In genomic region chr14:21069388-21070082, GRCh38 we compare ENCODE assay signal across 1 cellular context.
A peak's percentile ranks its signal among the peaks of the same experiment; 100 is the strongest.
TF ChIP-seq lines count a peak whose summit lies in the region.

No MANE protein-coding gene starts in this region.

TF ChIP-seq in HepG2, 621 proteins besides CTCF, POLR2A, EP300 and RAD21 (continued from another document and continues in another):
- 0 out of 2 replicates have a peak, but pooled peaks have one; percentile 54 for TF ChIP-seq CSRNP2 (CRISPR knock-in tag; conservative IDR thresholded peaks at IDR 0.05; ENCODE audit: low read depth)
- no peak for TF ChIP-seq ZNF773 (CRISPR knock-in tag; IDR thresholded peaks at IDR 0.05; ENCODE audit: borderline replicate concordance)
- TF ChIP-seq ZNF451 (CRISPR knock-in tag; IDR thresholded peaks at IDR 0.05), result no peak
- no peak for TF ChIP-seq ZBTB42 (CRISPR knock-in tag; IDR thresholded peaks at IDR 0.05)
- 0 out of 2 replicates have a peak, but pooled peaks have one; percentile 21 for TF ChIP-seq ZNF33B (CRISPR knock-in tag; IDR thresholded peaks at IDR 0.05)
- no peak for TF ChIP-seq ZNF496 (CRISPR knock-in tag; IDR thresholded peaks at IDR 0.05; ENCODE audit: insufficient replicate concordance)
- no peak for TF ChIP-seq SMARCC2 (IDR thresholded peaks at IDR 0.05)
- 0 out of 2 replicates have a peak, but pooled peaks have one; percentile 44 for TF ChIP-seq ZFP82 (CRISPR knock-in tag; IDR thresholded peaks at IDR 0.05; ENCODE audit: borderline replicate concordance)
- no peak for TF ChIP-seq TAF15 (IDR thresholded peaks at IDR 0.05; ENCODE audit: low read depth, low read length, poor library complexity, severe bottlenecking)
- peak; percentile 38 for TF ChIP-seq SRSF1 (optimal IDR thresholded peaks at IDR 0.05; ENCODE audit: low read depth, low read length)
- no peak for TF ChIP-seq GLI4 (CRISPR knock-in tag; IDR thresholded peaks at IDR 0.05; ENCODE audit: borderline replicate concordance)
- 0 out of 2 replicates have a peak, but pooled peaks have one; percentile 16 for TF ChIP-seq NFYB (CRISPR knock-in tag; IDR thresholded peaks at IDR 0.05)
- TF ChIP-seq NFYC (CRISPR knock-in tag; IDR thresholded peaks at IDR 0.05), result no peak
- TF ChIP-seq FOXP4 (CRISPR knock-in tag; IDR thresholded peaks at IDR 0.05), result 0 out of 2 replicates have a peak, but pooled peaks have one; percentile 32
- no peak for TF ChIP-seq ARNT (IDR thresholded peaks at IDR 0.05)
- no peak for TF ChIP-seq MIER3 (CRISPR knock-in tag; IDR thresholded peaks at IDR 0.05; ENCODE audit: borderline replicate concordance)
- TF ChIP-seq STAT6 (CRISPR knock-in tag; IDR thresholded peaks at IDR 0.05; ENCODE audit: borderline replicate concordance), result 0 out of 2 replicates have a peak, but pooled peaks have one; percentile 48
- TF ChIP-seq EED (CRISPR knock-in tag; IDR thresholded peaks at IDR 0.05), result 0 out of 2 replicates have a peak, but pooled peaks have one; percentile 28
- TF ChIP-seq SP4 (CRISPR knock-in tag; IDR thresholded peaks at IDR 0.05), result peak; percentile 39; the same call in 1 of the 2 replicates
- TF ChIP-seq E2F5 (CRISPR knock-in tag; conservative IDR thresholded peaks at IDR 0.05), result peak; percentile 91
- TF ChIP-seq HINFP (CRISPR knock-in tag; IDR thresholded peaks at IDR 0.05; ENCODE audit: low read depth), result peak; percentile 79; the same call in 1 of the 2 replicates
- peak; percentile 68; the same call in 1 of the 2 replicates for TF ChIP-seq ZSCAN22 (CRISPR knock-in tag; IDR thresholded peaks at IDR 0.05)
- no peak for TF ChIP-seq GATAD1 (CRISPR knock-in tag; IDR thresholded peaks at IDR 0.05)
- TF ChIP-seq ZNF367 (CRISPR knock-in tag; IDR thresholded peaks at IDR 0.05; ENCODE audit: borderline replicate concordance), result no peak
- TF ChIP-seq ZBTB10 (CRISPR knock-in tag; IDR thresholded peaks at IDR 0.05; ENCODE audit: borderline replicate concordance), result no peak
- no peak; the same call in 1 of the 2 replicates for TF ChIP-seq SMAD9 (CRISPR knock-in tag; IDR thresholded peaks at IDR 0.05)
- 0 out of 2 replicates have a peak, but pooled peaks have one; percentile 7 for TF ChIP-seq ZNF546 (CRISPR knock-in tag; conservative IDR thresholded peaks at IDR 0.05)
- TF ChIP-seq ZFP41 (CRISPR knock-in tag; IDR thresholded peaks at IDR 0.05; ENCODE audit: borderline replicate concordance), result peak; percentile 80; the same call in 1 of the 2 replicates
- no peak; the same call in 1 of the 2 replicates for TF ChIP-seq MAX (IDR thresholded peaks at IDR 0.05)
- TF ChIP-seq POGK (CRISPR knock-in tag; conservative IDR thresholded peaks at IDR 0.05), result no peak
- TF ChIP-seq RARA (CRISPR knock-in tag; IDR thresholded peaks at IDR 0.05), result peak; percentile 84
- peak; percentile 35; the same call in 1 of the 2 replicates for TF ChIP-seq MYPOP (CRISPR knock-in tag; IDR thresholded peaks at IDR 0.05)
- no peak for TF ChIP-seq PRPF4 (IDR thresholded peaks at IDR 0.05; ENCODE audit: low read depth, low read length, poor library complexity, severe bottlenecking)
- peak; percentile 76; the same call in 1 of the 2 replicates for TF ChIP-seq ZNF317 (CRISPR knock-in tag; IDR thresholded peaks at IDR 0.05)
- TF ChIP-seq ZNF792 (CRISPR knock-in tag; IDR thresholded peaks at IDR 0.05), result 0 out of 2 replicates have a peak, but pooled peaks have one; percentile 18
- TF ChIP-seq AHR (CRISPR knock-in tag; IDR thresholded peaks at IDR 0.05), result no peak
- TF ChIP-seq ZUFSP (CRISPR knock-in tag; IDR thresholded peaks at IDR 0.05; ENCODE audit: borderline replicate concordance), result no peak
- TF ChIP-seq ZNF543 (CRISPR knock-in tag; IDR thresholded peaks at IDR 0.05), result peak; percentile 79
